8 cellular contexts compared by ENCODE assay signal in genomic region chr5:154189819-154190651, GRCh38. TPM values are rescaled to one million over a fixed set of nuclear protein-coding genes. Genes with fewer than 3 reads are reported as not detected.
DNase-seq lines count a peak whose midpoint lies in the region; ATAC-seq, FAIRE-seq and TF ChIP-seq lines count a peak whose summit lies in the region.

No MANE protein-coding gene starts in this region.

- TF ChIP-seq CTCF in 22Rv1 (IDR thresholded peaks at IDR 0.05) (peak; percentile 63), activated B cell treated with CpG ODN at 0.5 μM for 24 hours (IDR thresholded peaks at IDR 0.05) (no peak), kidney (IDR thresholded peaks at IDR 0.05; ENCODE audit: borderline replicate concordance, extremely low read depth, insufficient read depth) (peak; percentile 15)

- H3K9me3 Mint-ChIP-seq in activated B cell treated with CpG ODN at 0.5 μM for 24 hours, result no peaks in the 10 kb centered on the region

- H3K4me3 Mint-ChIP-seq in activated B cell treated with CpG ODN at 0.5 μM for 24 hours, result peak overlapping the region; percentile 86

- peaks cover 5 to 15% of the 10 kb centered on the region in 2 donors for H3K4me1 ChIP-seq in kidney (ENCODE audit: control insufficient read depth in 1 of 2, insufficient read depth in 1 of 2, low read depth in 1 of 2, low read length in 2 of 2)

- intact Hi-C loops in activated B cell treated with CpG ODN at 0.5 μM for 24 hours (cut with micrococcal nuclease) (loop anchor here (1.0 to 5.0 kb wide), 11 partner anchors 10 to 747 kb away; partner anchors contain the start of genes CNOT8, FAM114A2, GEMIN5 and LARP1), kidney (cut with DNase I) (loop anchor here (10.0 kb wide), 1 partner anchor 215 kb away; no protein-coding TSS in a partner anchor)

- peak overlapping the region; percentile 70 to 84 for H3K4me3 ChIP-seq in kidney (ENCODE audit: low read length in 2 of 2)

- H3K9ac ChIP-seq in kidney (ENCODE audit: low read length in 2 of 2), result peak overlapping the region; percentile 23 to 29

- peaks cover 50% of the 10 kb centered on the region for H3K4me1 Mint-ChIP-seq in activated B cell treated with CpG ODN at 0.5 μM for 24 hours

- H3K36me3 ChIP-seq in kidney (ENCODE audit: control insufficient read depth in 1 of 2, insufficient read depth in 2 of 2, low read length in 2 of 2), result no peaks in the 10 kb centered on the region

- peak; percentile 54 for TF ChIP-seq POLR2A in GM15510 (IDR thresholded peaks at IDR 0.05; ENCODE audit: borderline replicate concordance, extremely low read depth, insufficient read length)

- H3K27ac ChIP-seq in 22Rv1, result peak overlapping the region; percentile 72
- H3K27ac ChIP-seq in kidney (ENCODE audit: low read depth in 2 of 2, low read length in 2 of 2), result peak overlapping the region in 1 of 2 donors; percentile 64

- DNase-seq in NCI-H2029 (lab: John Stamatoyannopoulos, UW), result peak; percentile 55
- DNase-seq in activated B cell treated with CpG ODN at 0.5 μM for 24 hours, result peak; percentile 84
- DNase-seq in central memory CD4-positive, alpha-beta T cell, result peak; percentile 81
- DNase-seq in kidney, result peak; percentile 95
- peak; percentile 37 to 69 (median 58) for DNase-seq in stimulated activated CD4-positive, alpha-beta T cell treated with anti-CD3 and anti-CD28 coated beads, Interleukin-12 subunit alpha, Interleukin-12 subunit beta, amount 100 ng/mL, for 48 hours (ENCODE audit: low read depth in 2 of 3, low spot score in 1 of 3)

- ATAC-seq in HG02852 (IDR thresholded peaks at IDR 0.05; ENCODE audit: unreplicated experiment), result peak; percentile 75
- peak; percentile 86 for ATAC-seq in activated B cell treated with CpG ODN at 0.5 μM for 24 hours (ENCODE audit: low read depth)

- no peaks in the 10 kb centered on the region for H3K9me3 ChIP-seq in kidney (ENCODE audit: control insufficient read depth in 1 of 2, low read length in 2 of 2)

- H3K27me3 Mint-ChIP-seq in activated B cell treated with CpG ODN at 0.5 μM for 24 hours, result no peaks in the 10 kb centered on the region

- FAIRE-seq in kidney (lab: Jason Lieb, UNC), result no peak

- peak overlapping the region; percentile 72 for H3K27ac Mint-ChIP-seq in activated B cell treated with CpG ODN at 0.5 μM for 24 hours

- POLR2A ChIA-PET in activated B cell treated with CpG ODN at 0.5 μM for 24 hours (lab: Charles Lee), result interaction anchor here (0.7 to 3.8 kb wide), 19 partner anchors 8 to 257 kb away, joined by 3 to 36 read pairs (median 4); partner anchors contain the start of genes FAM114A2 and MFAP3

- H3K36me3 Mint-ChIP-seq in activated B cell treated with CpG ODN at 0.5 μM for 24 hours (ENCODE audit: low read depth), result peaks cover 19% of the 10 kb centered on the region

- CTCF ChIA-PET in activated B cell treated with CpG ODN at 0.5 μM for 24 hours (lab: Charles Lee), result interaction anchor here (0.7 to 2.5 kb wide), 11 partner anchors 10 to 215 kb away, joined by 3 to 17 read pairs (median 4); no protein-coding TSS in a partner anchor

RNA-seq across cellular contexts. Expression of gene GALNT10, which starts 0.5 kb away (rescaled TPM):
- total RNA-seq in activated B cell treated with CpG ODN at 0.5 μM for 24 hours (32.5 and 41.5 TPM in 2 replicates), kidney (44.3 TPM)
- 13.0 TPM for polyA plus RNA-seq in kidney (ENCODE audit: insufficient read depth, low read depth, low replicate concordance)
